3 cellular contexts compared by ENCODE assay signal in genomic region chr6:123497025-123497424, GRCh38.
"Had no signal": no experiment of that assay in that cellular context is flagged by ENCODE, and none has a peak within 500 bp of the region (broad histone marks: within the 10 kb centered on the region; RNA-seq: fewer than 3 reads in every experiment).

No MANE protein-coding gene starts in this region.

- ATAC-seq: GM12878 had no signal

- H3K4me3 ChIP-seq: GM12878 had no signal

- DNase-seq: GDM1, GF-D8 had no signal
